ENCODE assay signal across 20 cellular contexts in genomic region chr10:13316635-13317311, GRCh38.
"Had no signal": no experiment of that assay in that cellular context is flagged by ENCODE, and none has a peak within 500 bp of the region (broad histone marks: within the 10 kb centered on the region; RNA-seq: fewer than 3 reads in every experiment).

No MANE protein-coding gene starts in this region.

- H3K9me2 ChIP-seq: SK-N-SH had no signal

- H3K9me3 ChIP-seq: MG63, SK-N-SH had no signal

- H3K4me3 ChIP-seq: MG63 had no signal

- H3K4me2 ChIP-seq: SK-N-SH had no signal

- DNase-seq: Karpas-422, KG1, NCI-H1092, NCI-H1105 treated with DMSO at 0.1 percent for 48 hours, NCI-H1417 treated with DMSO at 0.1 percent for 48 hours, NCI-H146, NCI-H1694 treated with DMSO at 0.1 percent for 48 hours, NCI-H1930, NCI-H2081, NCI-H2107, NCI-H2227 treated with DMSO at 0.1 percent for 48 hours, NCI-H510A, NCI-H524 treated with DMSO at 0.1 percent for 48 hours, NCI-H69, NCI-H774, SHP77, SK-N-SH, SW 1271 had no signal

- H3K9ac ChIP-seq: SK-N-SH had no signal

- H3K27me3 ChIP-seq: MG63 had no signal

- H3K27ac ChIP-seq: RWPE1 had no signal
